10 cellular contexts compared by ENCODE assay signal in the genomic region with DNA sequence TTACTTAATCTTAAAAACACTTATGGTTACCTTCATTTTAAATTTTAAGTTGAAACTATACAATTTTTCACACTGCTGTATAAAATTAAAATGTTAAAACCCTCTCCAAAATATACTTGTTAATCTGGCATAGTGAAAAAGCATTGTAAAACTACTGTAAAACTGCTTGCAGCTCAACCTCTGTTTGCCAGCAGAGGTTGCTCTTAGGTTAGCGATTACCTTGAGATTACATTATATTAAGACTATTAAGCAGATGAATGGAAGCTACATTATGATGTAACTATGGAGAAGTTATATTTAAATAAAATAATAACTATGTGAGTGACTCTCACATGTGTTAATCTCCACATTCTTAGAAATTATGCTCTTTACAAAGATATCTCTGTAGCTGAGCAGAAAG.
DNase-seq lines count a peak whose midpoint lies in the region; FAIRE-seq and TF ChIP-seq lines count a peak whose summit lies in the region.
"Had no signal": no experiment of that assay in that cellular context is flagged by ENCODE, and none has a peak within 500 bp of the region (broad histone marks: within the 10 kb centered on the region; RNA-seq: fewer than 3 reads in every experiment).

No MANE protein-coding gene starts in this region.

- H4K20me1 ChIP-seq in H1 (replicated peaks in 1 of 2; ENCODE audit: control insufficient read depth in 1 of 2, insufficient read depth in 2 of 2, low read length in 2 of 2) (no peaks in the 10 kb centered on the region), smooth muscle cell (ENCODE audit: low read depth) (no peaks in the 10 kb centered on the region)

- H3K27me3 Mint-ChIP-seq in MCF 10A (ENCODE audit: insufficient read depth, unreplicated experiment) = no peaks in the 10 kb centered on the region

- H2BK12ac ChIP-seq in H1 (ENCODE audit: low read depth, low read length) = no peak overlapping the region

- H3K79me2 ChIP-seq in H1 (ENCODE audit: control insufficient read depth in 1 of 2, insufficient read depth in 2 of 2, low read length in 2 of 2) (no peaks in the 10 kb centered on the region), smooth muscle cell (ENCODE audit: low read depth) (no peaks in the 10 kb centered on the region)

- H3K4me1 ChIP-seq in breast epithelium (no peaks in the 10 kb centered on the region), H1 (replicated peaks in 1 of 4; ENCODE audit: control insufficient read depth in 3 of 4, insufficient read depth in 4 of 4, low read length in 3 of 4) (no peaks in the 10 kb centered on the region), smooth muscle cell (ENCODE audit: low read depth) (no peaks in the 10 kb centered on the region), spleen (no peaks in the 10 kb centered on the region)

- no peak overlapping the region for H3K4me3 ChIP-seq in breast epithelium
- H3K4me3 ChIP-seq in H1 (ENCODE audit: extremely low read depth in 1 of 4, insufficient read depth in 2 of 4, low read depth in 3 of 4, low read length in 4 of 4) = no peak overlapping the region
- H3K4me3 ChIP-seq in smooth muscle cell = no peak overlapping the region
- H3K4me3 ChIP-seq in spleen = no peak overlapping the region

- H3K23me2 ChIP-seq in H1 (ENCODE audit: low read depth, low read length) = no peaks in the 10 kb centered on the region

- H3K4me1 Mint-ChIP-seq in MCF 10A (ENCODE audit: insufficient read depth, unreplicated experiment) = no peaks in the 10 kb centered on the region

- no peak overlapping the region for H4K5ac ChIP-seq in H1 (ENCODE audit: insufficient read length, low read depth, low read length)

- H3K56ac ChIP-seq in H1 (replicated peaks; ENCODE audit: insufficient read length, low read depth, low read length) = no peak overlapping the region

- no peak overlapping the region for H4K91ac ChIP-seq in H1 (replicated peaks; ENCODE audit: insufficient read length, low read length)

- no peak overlapping the region for H3K27ac Mint-ChIP-seq in MCF 10A (ENCODE audit: low read depth, unreplicated experiment)

- no peak overlapping the region for H3K4me3 Mint-ChIP-seq in MCF 10A (ENCODE audit: unreplicated experiment)

- TF ChIP-seq CTCF in MCF 10A (IDR thresholded peaks at IDR 0.05; ENCODE audit: unreplicated experiment) = peak; percentile 53
- no peak for TF ChIP-seq CTCF in breast epithelium (IDR thresholded peaks at IDR 0.05)
- peak in 2 of 3 experiments; percentile 22 to 42; a peak in 2 of 4 replicates for TF ChIP-seq CTCF in H1 (IDR thresholded peaks at IDR 0.05; ENCODE audit: control extremely low read depth in 1 of 3, insufficient read depth in 1 of 3, low read depth in 1 of 3, low read length in 3 of 3)
- TF ChIP-seq CTCF in smooth muscle cell (IDR thresholded peaks at IDR 0.05; ENCODE audit: borderline replicate concordance, insufficient read depth, poor library complexity, severe bottlenecking) = peak; percentile 32
- no peak for TF ChIP-seq CTCF in spleen (IDR thresholded peaks at IDR 0.05 in 8 of 11, conservative IDR thresholded peaks at IDR 0.05 in 3 of 11)

- TF ChIP-seq EP300 in H1 (IDR thresholded peaks at IDR 0.05; ENCODE audit: borderline replicate concordance in 1 of 2, low read depth in 2 of 2, low read length in 2 of 2) = no peak

- H3K4ac ChIP-seq in H1 (replicated peaks; ENCODE audit: insufficient read length, low read depth, low read length) = no peak overlapping the region

- no peaks in the 10 kb centered on the region for H3K9me3 ChIP-seq in breast epithelium
- H3K9me3 ChIP-seq in H1 (ENCODE audit: insufficient read depth in 2 of 2, low read depth in 1 of 2, low read length in 1 of 2) = no peaks in the 10 kb centered on the region; a peak in 1 of 4 replicates
- no peaks in the 10 kb centered on the region for H3K9me3 ChIP-seq in smooth muscle cell (replicated peaks; ENCODE audit: low read depth)
- peaks cover 0 to 9% (median 0%) of the 10 kb centered on the region in 8 donors for H3K9me3 ChIP-seq in spleen

- FAIRE-seq in H1 (lab: Jason Lieb, UNC) = no peak

- no peak overlapping the region for H3K27ac ChIP-seq in breast epithelium
- no peak overlapping the region for H3K27ac ChIP-seq in H1 (ENCODE audit: low read depth, low read length)
- no peak overlapping the region for H3K27ac ChIP-seq in smooth muscle cell (ENCODE audit: low read depth)
- no peak overlapping the region for H3K27ac ChIP-seq in spleen

- DNase-seq in MCF 10A (ENCODE audit: unreplicated experiment) = peak; percentile 45
- DNase-seq in breast epithelium (ENCODE audit: low spot score in 2 of 2) = no peak
- peak; percentile 1 for DNase-seq in NCI-H748 treated with DMSO at 0.1 percent for 48 hours (lab: John Stamatoyannopoulos, UW)
- DNase-seq in H1 (ENCODE audit: low read depth in 1 of 2, low spot score in 2 of 2) = no peak
- no peak for DNase-seq in smooth muscle cell (lab: John Stamatoyannopoulos, UW; ENCODE audit: unreplicated experiment)
- DNase-seq in spleen = no peak
- DNase-seq in mucosa of gallbladder (ENCODE audit: low spot score) = no peak
- no peak for DNase-seq in activated CD4-positive, CD25-positive, alpha-beta regulatory T cell treated with anti-CD3 and anti-CD28 coated beads, Interleukin-2, amount 50 U/mL, for 72 hours
- DNase-seq: activated T-cell treated with anti-CD3 and anti-CD28 coated beads, Interleukin-2, amount 50 U/mL, for 48 hours; kidney glomerular epithelial cell had no signal

- H3K79me1 ChIP-seq in H1 (ENCODE audit: low read depth, low read length) = no peaks in the 10 kb centered on the region

- H3K27me3 ChIP-seq in breast epithelium (no peaks in the 10 kb centered on the region), H1 (replicated peaks in 1 of 4; ENCODE audit: control insufficient read depth in 3 of 4, extremely low read depth in 1 of 4, insufficient read depth in 3 of 4, low read length in 3 of 4) (no peaks in the 10 kb centered on the region), smooth muscle cell (ENCODE audit: low read depth) (no peaks in the 10 kb centered on the region), spleen (replicated peaks in 1 of 7) (no peaks in the 10 kb centered on the region)

- H3K9ac ChIP-seq in H1 (replicated peaks in 1 of 4; ENCODE audit: extremely low read depth in 1 of 4, low read depth in 3 of 4, low read length in 3 of 4) (no peak overlapping the region), smooth muscle cell (ENCODE audit: low read depth) (no peak overlapping the region)

- H4K8ac ChIP-seq in H1 (ENCODE audit: extremely low read depth, insufficient read depth, low read length) = no peak overlapping the region

- H3K23ac ChIP-seq in H1 (ENCODE audit: insufficient read length) = no peak overlapping the region

- H3K9me3 Mint-ChIP-seq in MCF 10A (ENCODE audit: unreplicated experiment) = no peaks in the 10 kb centered on the region

- TF ChIP-seq POLR2A in breast epithelium (IDR thresholded peaks at IDR 0.05) (no peak), H1 (IDR thresholded peaks at IDR 0.05; ENCODE audit: control extremely low read depth in 1 of 2, low read depth in 2 of 2, low read length in 2 of 2) (no peak), spleen (IDR thresholded peaks at IDR 0.05) (no peak)

- H2BK15ac ChIP-seq in H1 (ENCODE audit: low read length) = no peak overlapping the region

- no peak overlapping the region for H2BK20ac ChIP-seq in H1 (ENCODE audit: low read length)

- intact Hi-C loops in MCF 10A (cut with micrococcal nuclease) = loop anchor here (1.0 to 5.0 kb wide), 3 partner anchors 515 to 1693 kb away; no protein-coding TSS in a partner anchor
- intact Hi-C loops in breast epithelium (cut with DNase I; ENCODE audit: low total_unique reads) = no loop called here
- intact Hi-C loops in spleen (cut with DNase I; ENCODE audit: low total_unique reads) = no loop called here

- H2AK5ac ChIP-seq in H1 (ENCODE audit: low read depth, low read length) = no peak overlapping the region

- BruUV-seq in MCF 10A (replicated peaks; lab: Mats Ljungman, UMichigan) = no TSS peak

- H3K36me3 Mint-ChIP-seq in MCF 10A (ENCODE audit: insufficient read depth, unreplicated experiment) = no peaks in the 10 kb centered on the region

- H3K14ac ChIP-seq in H1 (ENCODE audit: insufficient read length) = no peak overlapping the region

- POLR2A ChIA-PET in MCF 10A (lab: Yijun Ruan, JAX) (interaction anchor here (0.6 kb wide), 1 partner anchor 139 kb away, joined by 3 read pairs; no protein-coding TSS in a partner anchor), H1 (lab: Charles Lee; ENCODE audit: partially characterized antibody) (interaction anchor here (0.7 to 0.8 kb wide), 2 partner anchors 579 to 872 kb away, joined by 3 read pairs; no protein-coding TSS in a partner anchor)

- H3K36me3 ChIP-seq in breast epithelium = no peaks in the 10 kb centered on the region
- no peaks in the 10 kb centered on the region for H3K36me3 ChIP-seq in H1 (ENCODE audit: control insufficient read depth in 2 of 4, insufficient read depth in 4 of 4, low read length in 3 of 4)
- H3K36me3 ChIP-seq in smooth muscle cell (ENCODE audit: low read depth) = no peaks in the 10 kb centered on the region
- no peaks in the 10 kb centered on the region for H3K36me3 ChIP-seq in spleen

- H2BK120ac ChIP-seq in H1 (replicated peaks; ENCODE audit: low read depth, low read length) = no peak overlapping the region

- no peak overlapping the region for H2AFZ ChIP-seq in H1 (ENCODE audit: low read length)
- no peak overlapping the region for H2AFZ ChIP-seq in smooth muscle cell (ENCODE audit: low read depth)

- no peak overlapping the region for H2BK5ac ChIP-seq in H1 (ENCODE audit: low read depth, low read length)

- H3K4me2 ChIP-seq in H1 (ENCODE audit: insufficient read depth in 1 of 2, low read depth in 2 of 2, low read length in 2 of 2) (no peak overlapping the region), smooth muscle cell (no peak overlapping the region)

- CTCF ChIA-PET in MCF 10A (lab: Yijun Ruan, JAX) (interaction anchor here (0.6 to 1.3 kb wide), 7 partner anchors 10 to 1686 kb away, joined by 3 to 5 read pairs (median 3); no protein-coding TSS in a partner anchor), H1 (lab: Charles Lee; ENCODE audit: partially characterized antibody) (interaction anchor here (0.6 to 1.2 kb wide), 5 partner anchors 121 to 786 kb away, joined by 3 to 5 read pairs (median 3); no protein-coding TSS in a partner anchor)

- H3F3A ChIP-seq in smooth muscle cell (ENCODE audit: low read depth) = no peaks in the 10 kb centered on the region

- peak; percentile 74 to 76 for TF ChIP-seq RAD21 in H1 (IDR thresholded peaks at IDR 0.05 in 1 of 2, conservative IDR thresholded peaks at IDR 0.05 in 1 of 2; ENCODE audit: low read depth in 2 of 2, low read length in 2 of 2)

- no peak overlapping the region for H3K18ac ChIP-seq in H1 (ENCODE audit: extremely low read depth, low read length)

- 70% methylated on average over 1 of the region's 1 CpG; no CpG with 5 or more reads in 1 of the 2 experiments for WGBS in H1 (ENCODE audit: extremely low coverage in 1 of 2, insufficient coverage in 1 of 2, insufficient read length in 1 of 2, insufficient replicate concordance in 2 of 2, low coverage in 1 of 2, low lambda C conversion rate in 2 of 2, missing lambda C conversion rate in 1 of 2), 2 experiments
- 68% methylated on average over 1 of the region's 1 CpG for WGBS in smooth muscle cell (ENCODE audit: low lambda C conversion rate)
- WGBS in spleen, 5 donors = 63 to 80% (median 74%) methylated on average over 1 of the region's 1 CpG

TF ChIP-seq in H1, 55 proteins besides CTCF, POLR2A, EP300 and RAD21 (continues in another document):
- TF ChIP-seq BACH1 (IDR thresholded peaks at IDR 0.05; ENCODE audit: low read length) = no peak
- no peak for TF ChIP-seq KDM4A (IDR thresholded peaks at IDR 0.05; ENCODE audit: low read depth, low read length, severe bottlenecking)
- TF ChIP-seq NRF1 (IDR thresholded peaks at IDR 0.05; ENCODE audit: low read depth, low read length) = no peak

Comparison
In these comparisons a context has a peak if more than half of its experiments do, and no peak if none do; other contexts are left out.
1. DNase-seq: peak in MCF 10A (single experiment) and NCI-H748 treated with DMSO at 0.1 percent for 48 hours (single experiment); none in breast epithelium (0 of 2), H1 (0 of 2), smooth muscle cell (single experiment), spleen (single experiment), mucosa of gallbladder (single experiment) and activated CD4-positive, CD25-positive, alpha-beta regulatory T cell treated with anti-CD3 and anti-CD28 coated beads, Interleukin-2, amount 50 U/mL, for 72 hours (single experiment).
2. CTCF ChIP-seq: peak in MCF 10A (single experiment), H1 (2 of 3) and smooth muscle cell (single experiment); none in breast epithelium (0 of 3) and spleen (0 of 11).